Comparison of ENCODE assay signal across 9 cellular contexts in genomic region chr5:137344723-137345322, GRCh38.
A peak's percentile ranks its signal among the peaks of the same experiment; 100 is the strongest.
DNase-seq lines count a peak whose midpoint lies in the region; ATAC-seq, FAIRE-seq and TF ChIP-seq lines count a peak whose summit lies in the region.
"Had no signal": no experiment of that assay in that cellular context is flagged by ENCODE, and none has a peak within 500 bp of the region (broad histone marks: within the 10 kb centered on the region; RNA-seq: fewer than 3 reads in every experiment).

No MANE protein-coding gene starts in this region.

- TF ChIP-seq CTCF in A673 (conservative IDR thresholded peaks at IDR 0.05; ENCODE audit: low read depth, low read length) (peak; percentile 83), adrenal gland (IDR thresholded peaks at IDR 0.05) (peak; percentile 74 to 84 (median 79)), type B pancreatic cell (conservative IDR thresholded peaks at IDR 0.05) (peak; percentile 85)

- DNase-seq in A673 (ENCODE audit: low spot score) (peak; percentile 80), NCI-H2029 treated with DMSO at 0.1 percent for 48 hours (lab: John Stamatoyannopoulos, UW) (peak; percentile 27), adrenal gland (peak; percentile 33 to 86 (median 59)), inferior parietal cortex (ENCODE audit: extremely low spot score) (peak; percentile 73), type B pancreatic cell (ENCODE audit: extremely low spot score, unreplicated experiment) (no peak), HPDE6-E6E7 (ENCODE audit: extremely low spot score) (no peak)

- FAIRE-seq in G401.6 (lab: Jason Lieb, UNC), result peak; percentile 40

- no peaks in the 10 kb centered on the region for H3K36me3 Mint-ChIP-seq in type B pancreatic cell

- H3K36me3 ChIP-seq in A673 (ENCODE audit: insufficient read depth, low read length, poor library complexity, severe bottlenecking), result no peaks in the 10 kb centered on the region
- H3K36me3 ChIP-seq in adrenal gland (replicated peaks in 1 of 2), result no peaks in the 10 kb centered on the region

- H3K9me3 Mint-ChIP-seq in type B pancreatic cell, result no peaks in the 10 kb centered on the region

- no peak overlapping the region for H3K4me3 ChIP-seq in A673 (ENCODE audit: low read depth, low read length, poor library complexity, severe bottlenecking)
- no peak overlapping the region for H3K4me3 ChIP-seq in adrenal gland

- H3K4me1 Mint-ChIP-seq in type B pancreatic cell (ENCODE audit: unreplicated experiment), result peaks cover 3% of the 10 kb centered on the region

- H3K27ac Mint-ChIP-seq in type B pancreatic cell, result no peak overlapping the region

- 30 to 44% (median 40%) methylated on average over 6 of the region's 6 CpGs for WGBS in adrenal gland, 4 donors

- ATAC-seq in HG02870 (IDR thresholded peaks at IDR 0.05; ENCODE audit: unreplicated experiment), result no peak

- intact Hi-C loops in A673 (cut with micrococcal nuclease; ENCODE audit: unreplicated experiment), result no loop called here
- intact Hi-C loops in adrenal gland (cut with DNase I), result loop anchor here (5.0 kb wide), 2 partner anchors 152 to 157 kb away; partner anchors contain the start of gene SPOCK1 (in 1 of the 2)

- CTCF ChIA-PET in A673 (lab: Charles Lee), result interaction anchor here (0.6 kb wide), 2 partner anchors 18 to 1173 kb away, joined by 4 to 5 read pairs; no protein-coding TSS in a partner anchor

- BruUV-seq in A673 (replicated peaks; lab: Mats Ljungman, UMichigan), result no TSS peak

- TF ChIP-seq POLR2A in adrenal gland (IDR thresholded peaks at IDR 0.05), result no peak

- H3K9me3 ChIP-seq in A673 (ENCODE audit: low read depth, low read length, poor library complexity, severe bottlenecking) (no peaks in the 10 kb centered on the region), adrenal gland (replicated peaks in 1 of 3) (no peaks in the 10 kb centered on the region)

- POLR2A ChIA-PET in A673 (lab: Charles Lee; ENCODE audit: low non-redundant PET), result no interaction called here

- H3K4me1 ChIP-seq in A673 (ENCODE audit: insufficient read depth, low read length, poor library complexity, severe bottlenecking) (no peaks in the 10 kb centered on the region), adrenal gland (replicated peaks in 1 of 2) (no peaks in the 10 kb centered on the region)

- peaks cover 15% of the 10 kb centered on the region for H3K27me3 Mint-ChIP-seq in type B pancreatic cell

- no peaks in the 10 kb centered on the region for H3K27me3 ChIP-seq in A673 (replicated peaks; ENCODE audit: insufficient read depth, low read depth, low read length, poor library complexity)
- no peaks in the 10 kb centered on the region for H3K27me3 ChIP-seq in adrenal gland

- H3K27ac ChIP-seq in A673 (ENCODE audit: low read depth, low read length, poor library complexity, severe bottlenecking) (no peak overlapping the region), adrenal gland (no peak overlapping the region)
- H3K27ac ChIP-seq: epithelial cell of prostate had no signal

- H3K4me3 Mint-ChIP-seq in type B pancreatic cell, result no peak overlapping the region

Comparison
In these comparisons a context has a peak if more than half of its experiments do, and no peak if none do; other contexts are left out.
1. DNase-seq: peak in A673 (single experiment), NCI-H2029 treated with DMSO at 0.1 percent for 48 hours (single experiment), adrenal gland (7 of 7) and inferior parietal cortex (single experiment); none in type B pancreatic cell (single experiment) and HPDE6-E6E7 (single experiment).
2. Peak in every context shown above with its lines, with median percentiles within 50 percentile points of each other: CTCF ChIP-seq.